ENCODE assay signal across 8 cellular contexts in the genomic region with DNA sequence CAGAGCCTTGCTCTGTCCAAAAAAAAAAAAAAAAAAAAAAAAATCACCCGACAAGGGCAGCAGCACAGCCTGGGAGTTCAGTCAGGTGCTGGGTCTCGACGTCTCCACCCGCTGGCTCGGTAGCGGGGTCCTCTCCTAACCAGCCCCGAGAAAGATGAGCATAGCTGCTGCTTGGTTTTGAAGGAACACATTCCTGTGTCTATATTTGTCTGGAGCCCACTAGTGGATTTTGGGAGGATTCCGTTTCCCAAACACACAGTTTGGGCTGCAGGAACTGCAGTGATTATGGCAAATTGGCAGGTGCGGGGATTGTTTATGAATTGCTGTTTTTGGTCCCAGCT. TPM values are rescaled to one million over a fixed set of nuclear protein-coding genes. Genes with fewer than 3 reads are reported as not detected.
DNase-seq lines count a peak whose midpoint lies in the region; ATAC-seq and TF ChIP-seq lines count a peak whose summit lies in the region.

No MANE protein-coding gene starts in this region.

- H3K36me3 Mint-ChIP-seq in brain (no peaks in the 10 kb centered on the region), mesothelial cell of epicardium (no peaks in the 10 kb centered on the region)

- no peak for TF ChIP-seq POLR2A in GM18505 (IDR thresholded peaks at IDR 0.05; ENCODE audit: borderline replicate concordance, extremely low read depth, insufficient read depth, insufficient read length)

- H3K4me3 Mint-ChIP-seq in brain = peak overlapping the region; percentile 81 to 89 (median 85)
- peak overlapping the region; percentile 70 for H3K4me3 Mint-ChIP-seq in mesothelial cell of epicardium

- H3K36me3 ChIP-seq in A673 (ENCODE audit: insufficient read depth, low read length, poor library complexity, severe bottlenecking) = no peaks in the 10 kb centered on the region
- H3K36me3 ChIP-seq in HEK293 (ENCODE audit: control insufficient read depth in 2 of 2, insufficient read depth in 1 of 2, low read length in 2 of 2) = peaks cover 0 to 8% of the 10 kb centered on the region in 2 experiments; a peak in 1 of 3 replicates

- peaks cover 0 to 3% (median 0%) of the 10 kb centered on the region in 5 experiments for H3K9me3 Mint-ChIP-seq in brain
- H3K9me3 Mint-ChIP-seq in mesothelial cell of epicardium = peaks cover 4% of the 10 kb centered on the region

- H3K27ac Mint-ChIP-seq in brain (peak overlapping the region in 1 of 5 experiments; percentile 89), mesothelial cell of epicardium (no peak overlapping the region)

- H3K4me1 Mint-ChIP-seq in brain (peaks cover 18% of the 10 kb centered on the region), mesothelial cell of epicardium (peaks cover 14% of the 10 kb centered on the region)

- TF ChIP-seq CTCF in A673 (conservative IDR thresholded peaks at IDR 0.05; ENCODE audit: low read depth, low read length) (0 out of 2 replicates have a peak, but pooled peaks have one; percentile 10), HEK293 (tag by site-specific recombination; IDR thresholded peaks at IDR 0.05) (peak; percentile 46; the same call in 1 of the 2 replicates), brain (conservative IDR thresholded peaks at IDR 0.05) (no peak), mesothelial cell of epicardium (IDR thresholded peaks at IDR 0.05; ENCODE audit: unreplicated experiment) (no peak)

- no peaks in the 10 kb centered on the region for H3K9me3 ChIP-seq in A673 (ENCODE audit: low read depth, low read length, poor library complexity, severe bottlenecking)
- H3K9me3 ChIP-seq in HEK293 (ENCODE audit: control insufficient read depth, insufficient read depth, low read depth, low read length) = no peaks in the 10 kb centered on the region

- H3K27me3 Mint-ChIP-seq in brain (peaks cover 29% of the 10 kb centered on the region), mesothelial cell of epicardium (ENCODE audit: low read depth) (peaks cover 89% of the 10 kb centered on the region)

- POLR2A ChIA-PET in A673 (lab: Charles Lee; ENCODE audit: low non-redundant PET) (no interaction called here), HEK293 (lab: Yijun Ruan, JAX) (interaction anchor here (0.6 to 0.7 kb wide), 3 partner anchors 52 to 1169 kb away, joined by 3 to 11 read pairs (median 9); no protein-coding TSS in a partner anchor)

- BruUV-seq in A673 (replicated peaks; lab: Mats Ljungman, UMichigan) = no TSS peak

- ATAC-seq in GM19467 (IDR thresholded peaks at IDR 0.05; ENCODE audit: unreplicated experiment) (no peak), HG03378 (IDR thresholded peaks at IDR 0.05; ENCODE audit: unreplicated experiment) (no peak), GM18505 (IDR thresholded peaks at IDR 0.05; ENCODE audit: unreplicated experiment) (no peak)

- H3K27ac ChIP-seq in A673 (ENCODE audit: low read depth, low read length, poor library complexity, severe bottlenecking) = no peak overlapping the region
- no peak overlapping the region for H3K27ac ChIP-seq in HEK293 (ENCODE audit: extremely low read depth, low read depth, low read length)

- CTCF ChIA-PET in A673 (lab: Charles Lee) = no interaction called here
- CTCF ChIA-PET in HEK293 (lab: Yijun Ruan, JAX) = interaction anchor here (0.6 kb wide), 2 partner anchors 11 to 164 kb away, joined by 3 to 4 read pairs; no protein-coding TSS in a partner anchor

- intact Hi-C loops in A673 (cut with micrococcal nuclease; ENCODE audit: unreplicated experiment) = no loop called here

- peak; percentile 13 for DNase-seq in A673 (ENCODE audit: low spot score)
- DNase-seq in mesothelial cell of epicardium (ENCODE audit: low spot score in 2 of 2, unreplicated experiment in 2 of 2) = no peak
- no peak for DNase-seq in iPS-NIHi7 (ENCODE audit: extremely low spot score)

- H3K4me1 ChIP-seq in A673 (ENCODE audit: insufficient read depth, low read length, poor library complexity, severe bottlenecking) = peaks cover 20% of the 10 kb centered on the region
- H3K4me1 ChIP-seq in HEK293 (ENCODE audit: control insufficient read depth, insufficient read depth, low read length) = peaks cover 13% of the 10 kb centered on the region

- peak overlapping the region; percentile 48 for H3K4me3 ChIP-seq in A673 (ENCODE audit: low read depth, low read length, poor library complexity, severe bottlenecking)
- no peak overlapping the region for H3K4me3 ChIP-seq in HEK293 (ENCODE audit: low read depth, low read length)

- peaks cover 75% of the 10 kb centered on the region for H3K27me3 ChIP-seq in A673 (replicated peaks; ENCODE audit: insufficient read depth, low read depth, low read length, poor library complexity)

TF ChIP-seq in HEK293, 187 proteins besides CTCF, POLR2A, EP300 and RAD21:
- TF ChIP-seq, protein P1, sequence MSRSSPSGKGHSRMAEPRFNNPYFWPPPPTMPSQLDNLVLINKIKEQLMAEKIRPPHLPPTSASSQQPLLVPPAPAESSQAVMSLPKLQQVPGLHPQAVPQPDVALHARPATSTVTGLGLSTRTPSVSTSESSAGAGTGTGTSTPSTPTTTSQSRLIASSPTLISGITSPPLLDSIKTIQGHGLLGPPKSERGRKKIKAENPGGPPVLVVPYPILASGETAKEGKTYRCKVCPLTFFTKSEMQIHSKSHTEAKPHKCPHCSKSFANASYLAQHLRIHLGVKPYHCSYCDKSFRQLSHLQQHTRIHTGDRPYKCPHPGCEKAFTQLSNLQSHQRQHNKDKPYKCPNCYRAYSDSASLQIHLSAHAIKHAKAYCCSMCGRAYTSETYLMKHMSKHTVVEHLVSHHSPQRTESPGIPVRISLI (tag by site-specific recombination; IDR thresholded peaks at IDR 0.05) = 0 out of 2 replicates have a peak, but pooled peaks have one; percentile 92
- TF ChIP-seq ZNF654 (tag by site-specific recombination; IDR thresholded peaks at IDR 0.05; ENCODE audit: low read depth) = no peak

RNA-seq across cellular contexts. Expression of a gene that starts 1.2 kb away (rescaled TPM):
- total RNA-seq in A673 (2021) (0.13 and 0.59 TPM in 2 replicates), mesothelial cell of epicardium (3.0 to 6.6 TPM (median 3.8 TPM) in 3 replicates)
- polyA plus RNA-seq in brain (ENCODE audit: insufficient read depth, low read depth, low replicate concordance) = 22.2 TPM

Comparison
In these comparisons a context has a peak if more than half of its experiments do, and no peak if none do; other contexts are left out.
1. CTCF ChIP-seq: peak in A673 (single experiment) and HEK293 (single experiment); none in brain (0 of 2) and mesothelial cell of epicardium (single experiment).